ENCODE assay signal across 12 cellular contexts in genomic region chr6:160462116-160462515, GRCh38.
DNase-seq lines count a peak whose midpoint lies in the region; ATAC-seq lines count a peak whose summit lies in the region.
"Had no signal": no experiment of that assay in that cellular context is flagged by ENCODE, and none has a peak within 500 bp of the region (broad histone marks: within the 10 kb centered on the region; RNA-seq: fewer than 3 reads in every experiment).

No MANE protein-coding gene starts in this region.

- peak overlapping the region; percentile 68 to 78 (median 72) for H3K4me3 Mint-ChIP-seq in CD4-positive, CD25-positive, alpha-beta regulatory T cell
- H3K4me3 Mint-ChIP-seq: neural crest cell had no signal

- no peak overlapping the region for H3K9ac ChIP-seq in adipocyte (ENCODE audit: low read length)

- DNase-seq in CD4-positive, CD25-positive, alpha-beta regulatory T cell, result no peak
- DNase-seq in adipocyte (ENCODE audit: low read depth) (no peak), DMS114 treated with DMSO at 0.1 percent for 48 hours (lab: John Stamatoyannopoulos, UW; ENCODE audit: unreplicated experiment) (no peak), COLO829 (ENCODE audit: low spot score) (no peak), COR-L47 (lab: John Stamatoyannopoulos, UW) (no peak), cardiac septum (ENCODE audit: low spot score) (no peak)
- DNase-seq: BE2C, T1000 had no signal

- peaks cover 68% of the 10 kb centered on the region for H3K4me1 ChIP-seq in CD4-positive, CD25-positive, alpha-beta regulatory T cell (ENCODE audit: control insufficient read depth, insufficient read depth, low read length, poor library complexity, severe bottlenecking)
- peaks cover 9% of the 10 kb centered on the region for H3K4me1 ChIP-seq in adipocyte (ENCODE audit: control insufficient read depth, insufficient read depth, low read length)
- H3K4me1 ChIP-seq: BE2C had no signal

- H3K9me3 Mint-ChIP-seq in CD4-positive, CD25-positive, alpha-beta regulatory T cell, result peaks cover 0 to 7% (median 1%) of the 10 kb centered on the region in 7 donors
- H3K9me3 Mint-ChIP-seq: neural crest cell had no signal

- H3K36me3 ChIP-seq in CD4-positive, CD25-positive, alpha-beta regulatory T cell (ENCODE audit: control insufficient read depth, insufficient read depth, low read length), result no peaks in the 10 kb centered on the region
- H3K36me3 ChIP-seq in adipocyte (ENCODE audit: control insufficient read depth, insufficient read depth, low read length, severe bottlenecking), result no peaks in the 10 kb centered on the region
- H3K36me3 ChIP-seq: BE2C, tibial nerve had no signal

- peak overlapping the region; percentile 68 to 95 (median 85) for H3K27ac Mint-ChIP-seq in CD4-positive, CD25-positive, alpha-beta regulatory T cell

- H3K36me3 Mint-ChIP-seq in CD4-positive, CD25-positive, alpha-beta regulatory T cell, result peaks cover 18% of the 10 kb centered on the region

- H3K4me1 Mint-ChIP-seq in CD4-positive, CD25-positive, alpha-beta regulatory T cell, result peaks cover 14 to 91% (median 66%) of the 10 kb centered on the region in 4 donors
- H3K4me1 Mint-ChIP-seq: neural crest cell had no signal

- peak overlapping the region; percentile 67 for H3K4me3 ChIP-seq in CD4-positive, CD25-positive, alpha-beta regulatory T cell (ENCODE audit: low read depth, low read length)
- H3K4me3 ChIP-seq in adipocyte (ENCODE audit: low read length), result peak overlapping the region; percentile 37
- H3K4me3 ChIP-seq: tibial nerve had no signal

- ATAC-seq in CD4-positive, CD25-positive, alpha-beta regulatory T cell (ENCODE audit: low read depth in 2 of 2), result no peak
- peak; percentile 7 for ATAC-seq in GM19372 (IDR thresholded peaks at IDR 0.05; ENCODE audit: low read depth, unreplicated experiment)
- peak; percentile 7 for ATAC-seq in HG03108 (IDR thresholded peaks at IDR 0.05; ENCODE audit: unreplicated experiment)

- H3K27ac ChIP-seq in CD4-positive, CD25-positive, alpha-beta regulatory T cell (ENCODE audit: insufficient read depth, low read length, poor library complexity, severe bottlenecking), result peak overlapping the region; percentile 71
- H3K27ac ChIP-seq: tibial nerve had no signal

- peaks cover 4% of the 10 kb centered on the region for H3K27me3 Mint-ChIP-seq in CD4-positive, CD25-positive, alpha-beta regulatory T cell

- H3K27me3 ChIP-seq in CD4-positive, CD25-positive, alpha-beta regulatory T cell (ENCODE audit: control insufficient read depth, insufficient read depth, low read length), result no peaks in the 10 kb centered on the region
- H3K27me3 ChIP-seq in adipocyte (replicated peaks; ENCODE audit: control insufficient read depth, insufficient read depth, low read length), result no peaks in the 10 kb centered on the region
- H3K27me3 ChIP-seq: BE2C, tibial nerve had no signal

- H3K9me3 ChIP-seq in CD4-positive, CD25-positive, alpha-beta regulatory T cell (ENCODE audit: control insufficient read depth in 2 of 2, low read length in 2 of 2), result no peaks in the 10 kb centered on the region
- no peaks in the 10 kb centered on the region for H3K9me3 ChIP-seq in adipocyte (ENCODE audit: control insufficient read depth, low read length)
- H3K9me3 ChIP-seq: BE2C, tibial nerve had no signal

- intact Hi-C loops in cardiac septum (cut with DNase I), result no loop called here

Comparison
In these comparisons a context has a peak if more than half of its experiments do, and no peak if none do; other contexts are left out.
1. ATAC-seq: peak in GM19372 (single experiment) and HG03108 (single experiment); none in CD4-positive, CD25-positive, alpha-beta regulatory T cell (0 of 2).